In genomic region chr5:107487056-107487461, GRCh38 we compare ENCODE assay signal across 13 cellular contexts.
DNase-seq lines count a peak whose midpoint lies in the region; ATAC-seq and TF ChIP-seq lines count a peak whose summit lies in the region.
"Had no signal": no experiment of that assay in that cellular context is flagged by ENCODE, and none has a peak within 500 bp of the region (broad histone marks: within the 10 kb centered on the region; RNA-seq: fewer than 3 reads in every experiment).

No MANE protein-coding gene starts in this region.

- peak; percentile 60 for DNase-seq in HCEC 1CT
- DNase-seq in SIG-M5 (lab: John Stamatoyannopoulos, UW), result peak; percentile 70
- DNase-seq in fibroblast of gingiva (ENCODE audit: low read depth), result peak; percentile 67
- no peak for DNase-seq in NAMALWA (ENCODE audit: low spot score)
- DNase-seq in NCI-H146 (lab: John Stamatoyannopoulos, UW), result no peak
- DNase-seq: amygdala, C1 segment of cervical spinal cord, Karpas-422, NCI-H524 had no signal

- no peak for ATAC-seq in GM21717 (IDR thresholded peaks at IDR 0.05; ENCODE audit: unreplicated experiment)
- ATAC-seq in HG02884 (IDR thresholded peaks at IDR 0.05; ENCODE audit: unreplicated experiment), result no peak

- peaks cover 6% of the 10 kb centered on the region for H3K4me1 ChIP-seq in parathyroid adenoma

- no peaks in the 10 kb centered on the region for H3K9me3 ChIP-seq in parathyroid adenoma (ENCODE audit: control insufficient read depth, low read length)
- H3K9me3 ChIP-seq: HAP-1 had no signal

- H3K36me3 ChIP-seq in parathyroid adenoma (ENCODE audit: control insufficient read depth, insufficient read depth, low read length), result no peaks in the 10 kb centered on the region
- H3K36me3 ChIP-seq: HAP-1 had no signal

- no peaks in the 10 kb centered on the region for H3K79me2 ChIP-seq in parathyroid adenoma

- H3K27ac ChIP-seq in parathyroid adenoma, result no peak overlapping the region

- H3K4me2 ChIP-seq in parathyroid adenoma (ENCODE audit: low read length), result no peak overlapping the region

- H3K9ac ChIP-seq in parathyroid adenoma, result no peak overlapping the region

- no peak for TF ChIP-seq CTCF in parathyroid adenoma (IDR thresholded peaks at IDR 0.05)

- peak overlapping the region; percentile 67 for H2AFZ ChIP-seq in parathyroid adenoma

- H3K4me3 ChIP-seq in parathyroid adenoma (ENCODE audit: low read depth, low read length), result no peak overlapping the region
- H3K4me3 ChIP-seq: HAP-1 had no signal

- H3K27me3 ChIP-seq in parathyroid adenoma (ENCODE audit: control insufficient read depth, insufficient read depth, low read length), result no peaks in the 10 kb centered on the region

Comparison
In these comparisons a context has a peak if more than half of its experiments do, and no peak if none do; other contexts are left out.
1. DNase-seq: peak in HCEC 1CT (single experiment), SIG-M5 (single experiment) and fibroblast of gingiva (single experiment); none in NAMALWA (single experiment) and NCI-H146 (single experiment).